ENCODE assay signal across 1 cellular context in the genomic region with DNA sequence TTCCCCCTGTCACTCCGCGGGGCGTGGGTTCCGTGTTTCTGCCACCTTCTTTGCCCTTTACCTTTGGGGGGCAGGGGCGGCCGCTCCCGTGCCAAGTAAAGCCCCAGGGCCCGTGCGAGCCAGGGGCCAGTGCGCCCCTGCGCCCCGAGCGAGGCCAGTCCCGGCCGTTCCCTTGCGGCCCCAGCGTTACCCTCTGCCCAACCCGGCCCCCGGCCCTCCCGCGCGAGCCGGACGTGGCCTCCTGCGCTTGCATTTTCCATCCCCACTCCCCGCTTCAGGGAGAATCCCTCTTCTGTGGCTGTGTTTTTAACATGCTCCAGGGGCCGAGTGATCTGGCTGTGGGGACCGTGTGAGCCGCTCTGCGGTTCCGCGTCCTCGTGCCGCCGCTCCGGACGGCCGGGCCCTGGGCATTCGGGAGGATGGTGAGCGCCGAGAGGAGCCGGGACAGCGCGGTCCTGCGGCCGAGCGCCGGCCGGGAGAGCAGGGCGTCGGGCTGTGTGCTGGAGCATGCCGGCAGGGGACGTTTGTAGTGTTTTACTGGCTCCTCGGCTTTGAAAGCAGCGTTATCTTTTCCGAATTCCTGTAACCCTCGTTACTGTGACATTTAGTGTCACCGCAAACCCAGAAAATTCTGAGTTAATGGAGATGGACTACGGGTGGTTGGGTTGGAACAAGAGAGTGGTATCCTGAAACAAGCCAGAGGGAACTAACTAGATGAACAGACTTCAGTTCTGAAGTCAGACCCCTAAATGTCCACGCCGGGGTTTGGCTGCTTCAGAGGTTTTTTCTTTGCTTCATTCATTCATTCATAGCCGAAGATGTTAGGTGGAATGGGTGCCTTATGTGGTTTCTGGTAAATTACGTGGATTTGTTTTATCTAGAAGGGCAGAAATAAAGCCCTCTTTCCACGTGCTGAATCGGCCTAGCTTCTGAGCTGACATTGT.
TF ChIP-seq lines count a peak whose summit lies in the region.

No MANE protein-coding gene starts in this region.

TF ChIP-seq in HepG2, 621 proteins besides CTCF, POLR2A, EP300 and RAD21 (continued from another document):
- TF ChIP-seq, protein P1, sequence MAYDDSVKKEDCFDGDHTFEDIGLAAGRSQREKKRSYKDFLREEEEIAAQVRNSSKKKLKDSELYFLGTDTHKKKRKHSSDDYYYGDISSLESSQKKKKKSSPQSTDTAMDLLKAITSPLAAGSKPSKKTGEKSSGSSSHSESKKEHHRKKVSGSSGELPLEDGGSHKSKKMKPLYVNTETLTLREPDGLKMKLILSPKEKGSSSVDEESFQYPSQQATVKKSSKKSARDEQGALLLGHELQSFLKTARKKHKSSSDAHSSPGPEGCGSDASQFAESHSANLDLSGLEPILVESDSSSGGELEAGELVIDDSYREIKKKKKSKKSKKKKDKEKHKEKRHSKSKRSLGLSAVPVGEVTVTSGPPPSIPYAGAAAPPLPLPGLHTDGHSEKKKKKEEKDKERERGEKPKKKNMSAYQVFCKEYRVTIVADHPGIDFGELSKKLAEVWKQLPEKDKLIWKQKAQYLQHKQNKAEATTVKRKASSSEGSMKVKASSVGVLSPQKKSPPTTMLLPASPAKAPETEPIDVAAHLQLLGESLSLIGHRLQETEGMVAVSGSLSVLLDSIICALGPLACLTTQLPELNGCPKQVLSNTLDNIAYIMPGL (CRISPR knock-in tag; IDR thresholded peaks at IDR 0.05; ENCODE audit: borderline replicate concordance in 1 of 2, low read depth in 1 of 2), result peak; percentile 28 to 46; a peak in 1 of 4 replicates
- TF ChIP-seq ZNF850 (CRISPR knock-in tag; conservative IDR thresholded peaks at IDR 0.05) (no peak), RNF2 (conservative IDR thresholded peaks at IDR 0.05; ENCODE audit: low read depth) (no peak), JARID2 (CRISPR knock-in tag; IDR thresholded peaks at IDR 0.05; ENCODE audit: insufficient replicate concordance) (no peak), ZNF713 (CRISPR knock-in tag; IDR thresholded peaks at IDR 0.05) (no peak), ISL2 (CRISPR knock-in tag; IDR thresholded peaks at IDR 0.05) (no peak), ZFP36L1 (CRISPR knock-in tag; IDR thresholded peaks at IDR 0.05) (no peak), ERF (CRISPR knock-in tag; IDR thresholded peaks at IDR 0.05) (no peak), ZNF101 (CRISPR knock-in tag; IDR thresholded peaks at IDR 0.05; ENCODE audit: borderline replicate concordance, low read depth) (no peak), KDM6A (CRISPR knock-in tag; IDR thresholded peaks at IDR 0.05; ENCODE audit: low read depth) (no peak), AHDC1 (CRISPR knock-in tag; IDR thresholded peaks at IDR 0.05; ENCODE audit: borderline replicate concordance) (no peak), PAWR (CRISPR knock-in tag; IDR thresholded peaks at IDR 0.05; ENCODE audit: borderline replicate concordance) (no peak)
- TF ChIP-seq, protein P2, sequence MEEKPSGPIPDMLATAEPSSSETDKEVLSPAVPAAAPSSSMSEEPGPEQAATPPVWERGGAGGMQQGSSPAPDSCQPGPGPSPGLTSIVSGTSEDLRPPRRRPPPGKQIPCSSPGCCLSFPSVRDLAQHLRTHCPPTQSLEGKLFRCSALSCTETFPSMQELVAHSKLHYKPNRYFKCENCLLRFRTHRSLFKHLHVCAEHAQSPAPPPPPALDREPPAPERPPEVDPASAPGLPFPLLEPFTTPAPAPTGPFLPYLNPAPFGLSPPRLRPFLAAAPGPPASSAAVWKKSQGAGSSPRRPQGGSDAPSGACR (CRISPR knock-in tag; IDR thresholded peaks at IDR 0.05), result 0 out of 2 replicates have a peak, but pooled peaks have one; percentile 31
- TF ChIP-seq, protein P3, sequence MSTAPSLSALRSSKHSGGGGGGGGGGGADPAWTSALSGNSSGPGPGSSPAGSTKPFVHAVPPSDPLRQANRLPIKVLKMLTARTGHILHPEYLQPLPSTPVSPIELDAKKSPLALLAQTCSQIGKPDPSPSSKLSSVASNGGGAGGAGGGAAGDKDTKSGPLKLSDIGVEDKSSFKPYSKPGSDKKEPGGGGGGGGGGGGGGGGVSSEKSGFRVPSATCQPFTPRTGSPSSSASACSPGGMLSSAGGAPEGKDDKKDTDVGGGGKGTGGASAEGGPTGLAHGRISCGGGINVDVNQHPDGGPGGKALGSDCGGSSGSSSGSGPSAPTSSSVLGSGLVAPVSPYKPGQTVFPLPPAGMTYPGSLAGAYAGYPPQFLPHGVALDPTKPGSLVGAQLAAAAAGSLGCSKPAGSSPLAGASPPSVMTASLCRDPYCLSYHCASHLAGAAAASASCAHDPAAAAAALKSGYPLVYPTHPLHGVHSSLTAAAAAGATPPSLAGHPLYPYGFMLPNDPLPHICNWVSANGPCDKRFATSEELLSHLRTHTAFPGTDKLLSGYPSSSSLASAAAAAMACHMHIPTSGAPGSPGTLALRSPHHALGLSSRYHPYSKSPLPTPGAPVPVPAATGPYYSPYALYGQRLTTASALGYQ (CRISPR knock-in tag; IDR thresholded peaks at IDR 0.05), result no peak
